17 cellular contexts compared by ENCODE assay signal in genomic region chr1:206477581-206478380, GRCh38.
"Had no signal": no experiment of that assay in that cellular context is flagged by ENCODE, and none has a peak within 500 bp of the region (broad histone marks: within the 10 kb centered on the region; RNA-seq: fewer than 3 reads in every experiment).

No MANE protein-coding gene starts in this region.

- ATAC-seq: activated CD4-positive, CD25-positive, alpha-beta regulatory T cell treated with anti-CD3 and anti-CD28 coated beads, Interleukin-2, amount 50 U/mL, for 24 hours; activated T-cell treated with anti-CD3 and anti-CD28 coated beads, Interleukin-2, amount 50 U/mL, for 4 hours; left lobe of liver; sciatic nerve; stimulated activated naive B cell treated with anti-CD40 and anti-IgM and Interleukin-4, amounts not matched to agents 10 μg/mL and 1 μg/mL and 100 μg/mL, for 72 hours had no signal

- DNase-seq: activated CD4-positive, alpha-beta T cell treated with anti-CD3 and anti-CD28 coated beads, Interleukin-2, amount 50 U/mL, for 1 hour; activated CD8-positive, alpha-beta memory T cell treated with anti-CD3 and anti-CD28 coated beads for 24 hours; activated CD8-positive, alpha-beta memory T cell treated with anti-CD3 and anti-CD28 coated beads, Interleukin-2, amount 50 U/mL, for 4 hours; activated naive CD4-positive, alpha-beta T cell treated with Interleukin-2 at 50 U/mL for 16 hours; activated T-cell treated with anti-CD3 and anti-CD28 coated beads, Interleukin-2, amount 50 U/mL, for 4 hours; amygdala; effector CD4-positive, alpha-beta T cell; foreskin melanocyte; naive B cell; stimulated activated naive B cell treated with anti-CD40 and anti-IgM and Interleukin-4, amounts not matched to agents 10 μg/mL and 1 μg/mL and 100 μg/mL, for 72 hours; T-helper 1 cell; trophoblast cell; uterus had no signal

- H3K27me3 Mint-ChIP-seq: naive B cell; stimulated activated naive B cell treated with anti-CD40 and anti-IgM and Interleukin-4, amounts not matched to agents 10 μg/mL and 1 μg/mL and 100 μg/mL, for 72 hours had no signal

- H3K36me3 ChIP-seq: uterus had no signal

- H3K4me1 ChIP-seq: uterus had no signal

- H3K4me3 Mint-ChIP-seq: activated T-cell treated with anti-CD3 and anti-CD28 coated beads, Interleukin-2, amount 50 U/mL, for 4 hours; naive B cell; stimulated activated naive B cell treated with anti-CD40 and anti-IgM and Interleukin-4, amounts not matched to agents 10 μg/mL and 1 μg/mL and 100 μg/mL, for 72 hours had no signal

- H3K9me3 ChIP-seq: uterus had no signal

- H3K27ac Mint-ChIP-seq: stimulated activated naive B cell treated with anti-CD40 and anti-IgM and Interleukin-4, amounts not matched to agents 10 μg/mL and 1 μg/mL and 100 μg/mL, for 72 hours had no signal

- H3K4me3 ChIP-seq: lung, uterus had no signal

- H3K27me3 ChIP-seq: uterus had no signal

- H3K27ac ChIP-seq: uterus had no signal

- H3K9me3 Mint-ChIP-seq: activated T-cell treated with anti-CD3 and anti-CD28 coated beads, Interleukin-2, amount 50 U/mL, for 4 hours; naive B cell; stimulated activated naive B cell treated with anti-CD40 and anti-IgM and Interleukin-4, amounts not matched to agents 10 μg/mL and 1 μg/mL and 100 μg/mL, for 72 hours had no signal
